Comparison of ENCODE assay signal across 8 cellular contexts in genomic region chr7:26857534-26858228, GRCh38. TPM values are rescaled to one million over a fixed set of nuclear protein-coding genes. Genes with fewer than 3 reads are reported as not detected.
A peak's percentile ranks its signal among the peaks of the same experiment; 100 is the strongest.
DNase-seq lines count a peak whose midpoint lies in the region; ATAC-seq and TF ChIP-seq lines count a peak whose summit lies in the region.

No MANE protein-coding gene starts in this region.

- RAD21 ChIA-PET in HCT116 (lab: Charles Lee; ENCODE audit: low non-redundant PET in 1 of 2, low total read pairs in 2 of 2, uncharacterized antibody in 2 of 2, unreplicated experiment in 2 of 2): no interaction called here

- no peak overlapping the region for H2AFZ ChIP-seq in HCT116 (ENCODE audit: low read depth, low read length, poor library complexity, severe bottlenecking)

- TF ChIP-seq CTCF in AG10803 (conservative IDR thresholded peaks at IDR 0.05; ENCODE audit: low read length) (no peak), HCT116 (IDR thresholded peaks at IDR 0.05 in 2 of 3, conservative IDR thresholded peaks at IDR 0.05 in 1 of 3; ENCODE audit: borderline replicate concordance in 1 of 3, insufficient read depth in 1 of 3, low read depth in 2 of 3, low read length in 2 of 3) (no peak), spleen (IDR thresholded peaks at IDR 0.05 in 8 of 11, conservative IDR thresholded peaks at IDR 0.05 in 3 of 11) (no peak)

- DNase-seq in AG10803 (ENCODE audit: low read depth) (peak; percentile 8), HCT116 (ENCODE audit: low read depth, low spot score) (no peak), spleen (peak; percentile 82), SIG-M5 (lab: John Stamatoyannopoulos, UW) (no peak), DMS53 (lab: John Stamatoyannopoulos, UW) (no peak)

- intact Hi-C loops in HCT116 (cut with micrococcal nuclease): no loop called here
- intact Hi-C loops in spleen (cut with DNase I; ENCODE audit: low total_unique reads): loop anchor here (10.0 kb wide), 1 partner anchor 237 kb away; the partner anchor contains the start of gene HOXA1

- peak overlapping the region; percentile 4; the same call in 1 of the 2 replicates for H3K4me2 ChIP-seq in HCT116 (ENCODE audit: low read length)

- no TSS peak for BruUV-seq in HCT116 (replicated peaks; lab: Mats Ljungman, UMichigan)

- H3K36me3 ChIP-seq in HCT116 (ENCODE audit: control insufficient read depth in 1 of 2, insufficient read depth in 2 of 2, low read length in 2 of 2) (no peaks in the 10 kb centered on the region), iPS-20b (ENCODE audit: insufficient read depth, low read depth, low read length) (no peaks in the 10 kb centered on the region), spleen (peaks cover 0 to 11% (median 3%) of the 10 kb centered on the region in 6 donors)

- TF ChIP-seq RAD21 in HCT116 (IDR thresholded peaks at IDR 0.05; ENCODE audit: low read depth): no peak

- peak overlapping the region; percentile 9; the same call in 1 of the 2 replicates for H3K9ac ChIP-seq in HCT116 (ENCODE audit: low read length)
- no peak overlapping the region for H3K9ac ChIP-seq in iPS-20b (ENCODE audit: low read depth, low read length)

- peak overlapping the region; percentile 28 for H3K4me3 ChIP-seq in AG10803 (ENCODE audit: low read length)
- no peak overlapping the region for H3K4me3 ChIP-seq in HCT116 (replicated peaks in 1 of 2; ENCODE audit: low read depth in 1 of 2, low read length in 2 of 2)
- peak overlapping the region; percentile 61 for H3K4me3 ChIP-seq in iPS-20b (ENCODE audit: low read length)
- H3K4me3 ChIP-seq in spleen: peak overlapping the region in 5 of 8 donors; percentile 2 to 57 (median 12)

- peaks cover 0 to 34% of the 10 kb centered on the region in 2 experiments; a peak in 3 of 4 replicates for H3K4me1 ChIP-seq in HCT116 (ENCODE audit: control insufficient read depth in 1 of 2, insufficient read depth in 2 of 2, low read length in 2 of 2)
- 0 out of 2 replicates have a peak, but pooled peaks cover 2% of the 10 kb centered on the region for H3K4me1 ChIP-seq in iPS-20b (ENCODE audit: insufficient read depth, low read length)
- peaks cover 4 to 96% (median 55%) of the 10 kb centered on the region in 6 donors for H3K4me1 ChIP-seq in spleen

- no peaks in the 10 kb centered on the region for H4K20me1 ChIP-seq in HCT116 (ENCODE audit: insufficient read depth)

- peaks cover 4% of the 10 kb centered on the region; the same call in 1 of the 2 replicates for H3K79me2 ChIP-seq in HCT116 (ENCODE audit: insufficient read depth, low read length)

- WGBS in spleen, 5 donors: 15 to 28% (median 22%) methylated on average over 28 to 29 of the region's 29 CpGs

- ATAC-seq in HCT116 (no peak), SK-N-SH treated with all-trans-retinoic acid at 6 μM for 48 hours (peak; percentile 60), GM19467 (IDR thresholded peaks at IDR 0.05; ENCODE audit: unreplicated experiment) (no peak)

- CTCF ChIA-PET in HCT116 (lab: Charles Lee): no interaction called here

- H3K27me3 ChIP-seq in HCT116 (ENCODE audit: insufficient read depth, low read length) (no peaks in the 10 kb centered on the region), iPS-20b (ENCODE audit: insufficient read depth, low read length) (peaks cover 97% of the 10 kb centered on the region), spleen (replicated peaks in 1 of 7) (no peaks in the 10 kb centered on the region)

- TF ChIP-seq POLR2A in HCT116 (IDR thresholded peaks at IDR 0.05; ENCODE audit: borderline replicate concordance, extremely low read depth, insufficient read depth, insufficient read length) (no peak), spleen (IDR thresholded peaks at IDR 0.05) (no peak)

- H3K9me3 ChIP-seq in HCT116 (ENCODE audit: control insufficient read depth in 1 of 2, insufficient read depth in 1 of 2, low read depth in 1 of 2, low read length in 2 of 2) (no peaks in the 10 kb centered on the region), iPS-20b (ENCODE audit: insufficient read depth, low read depth, low read length) (no peaks in the 10 kb centered on the region), spleen (no peaks in the 10 kb centered on the region)

- POLR2A ChIA-PET in HCT116 (lab: Charles Lee): no interaction called here

- H3K27ac ChIP-seq in HCT116 (ENCODE audit: low read depth, low read length) (no peak overlapping the region), iPS-20b (ENCODE audit: low read length) (no peak overlapping the region), spleen (peak overlapping the region in 7 of 8 donors; percentile 61 to 81 (median 72))

- H3K9me2 ChIP-seq in HCT116 (ENCODE audit: insufficient read depth): no peaks in the 10 kb centered on the region

TF ChIP-seq in HCT116, 20 proteins besides CTCF, POLR2A, EP300 and RAD21:
- TF ChIP-seq CEBPB (IDR thresholded peaks at IDR 0.05; ENCODE audit: low read depth) (no peak), ATF3 (IDR thresholded peaks at IDR 0.05) (no peak), CBX3 (IDR thresholded peaks at IDR 0.05; ENCODE audit: low read depth) (no peak), SP1 (IDR thresholded peaks at IDR 0.05; ENCODE audit: low read depth) (no peak), EGR1 (IDR thresholded peaks at IDR 0.05; ENCODE audit: low read depth) (no peak), JUND (IDR thresholded peaks at IDR 0.05) (no peak), TCF7L2 (IDR thresholded peaks at IDR 0.05; ENCODE audit: borderline replicate concordance, extremely low read depth, insufficient read depth, insufficient read length) (no peak), POLR2AphosphoS5 (IDR thresholded peaks at IDR 0.05; ENCODE audit: low read depth, low read length) (no peak), EZH2 (IDR thresholded peaks at IDR 0.05) (no peak), ZFX (IDR thresholded peaks at IDR 0.05) (no peak)

TF ChIP-seq in SK-N-SH treated with all-trans-retinoic acid at 6 μM for 48 hours, 23 proteins besides CTCF, POLR2A, EP300 and RAD21:
- TF ChIP-seq ZFP30 (CRISPR knock-in tag; IDR thresholded peaks at IDR 0.05) (no peak), BACH2 (CRISPR knock-in tag; IDR thresholded peaks at IDR 0.05; ENCODE audit: borderline replicate concordance) (no peak), ZFP3 (CRISPR knock-in tag; IDR thresholded peaks at IDR 0.05) (no peak), GLIS3 (CRISPR knock-in tag; IDR thresholded peaks at IDR 0.05) (no peak), RARB (CRISPR knock-in tag; IDR thresholded peaks at IDR 0.05) (no peak), ZC3H10 (CRISPR knock-in tag; IDR thresholded peaks at IDR 0.05) (no peak)
- TF ChIP-seq, protein P1, sequence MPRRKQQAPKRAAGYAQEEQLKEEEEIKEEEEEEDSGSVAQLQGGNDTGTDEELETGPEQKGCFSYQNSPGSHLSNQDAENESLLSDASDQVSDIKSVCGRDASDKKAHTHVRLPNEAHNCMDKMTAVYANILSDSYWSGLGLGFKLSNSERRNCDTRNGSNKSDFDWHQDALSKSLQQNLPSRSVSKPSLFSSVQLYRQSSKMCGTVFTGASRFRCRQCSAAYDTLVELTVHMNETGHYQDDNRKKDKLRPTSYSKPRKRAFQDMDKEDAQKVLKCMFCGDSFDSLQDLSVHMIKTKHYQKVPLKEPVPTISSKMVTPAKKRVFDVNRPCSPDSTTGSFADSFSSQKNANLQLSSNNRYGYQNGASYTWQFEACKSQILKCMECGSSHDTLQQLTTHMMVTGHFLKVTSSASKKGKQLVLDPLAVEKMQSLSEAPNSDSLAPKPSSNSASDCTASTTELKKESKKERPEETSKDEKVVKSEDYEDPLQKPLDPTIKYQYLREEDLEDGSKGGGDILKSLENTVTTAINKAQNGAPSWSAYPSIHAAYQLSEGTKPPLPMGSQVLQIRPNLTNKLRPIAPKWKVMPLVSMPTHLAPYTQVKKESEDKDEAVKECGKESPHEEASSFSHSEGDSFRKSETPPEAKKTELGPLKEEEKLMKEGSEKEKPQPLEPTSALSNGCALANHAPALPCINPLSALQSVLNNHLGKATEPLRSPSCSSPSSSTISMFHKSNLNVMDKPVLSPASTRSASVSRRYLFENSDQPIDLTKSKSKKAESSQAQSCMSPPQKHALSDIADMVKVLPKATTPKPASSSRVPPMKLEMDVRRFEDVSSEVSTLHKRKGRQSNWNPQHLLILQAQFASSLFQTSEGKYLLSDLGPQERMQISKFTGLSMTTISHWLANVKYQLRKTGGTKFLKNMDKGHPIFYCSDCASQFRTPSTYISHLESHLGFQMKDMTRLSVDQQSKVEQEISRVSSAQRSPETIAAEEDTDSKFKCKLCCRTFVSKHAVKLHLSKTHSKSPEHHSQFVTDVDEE (CRISPR knock-in tag; IDR thresholded peaks at IDR 0.05): no peak
TF ChIP-seq in SK-N-SH treated with all-trans-retinoic acid at 6 μM for 48 hours: peak in this region for 0.

RNA-seq across cellular contexts. Expression of gene SKAP2, which starts 6.7 kb away (rescaled TPM):
- 30.7 TPM for total RNA-seq in HCT116 (2021; ENCODE audit: unreplicated experiment)
- 8.4 and 10.6 TPM in 2 replicates for polyA plus RNA-seq in HCT116 (2012)
- 10 to 100 TPM; 58.4 to 87.2 (median 65.6) TPM for total RNA-seq in spleen
- 10 to 100 TPM; 14.8 to 29.9 (median 25.2) TPM for polyA plus RNA-seq in spleen

Comparison
In these comparisons a context has a peak if more than half of its experiments do, and no peak if none do; other contexts are left out.
1. DNase-seq: peak in AG10803 (single experiment) and spleen (single experiment); none in HCT116 (single experiment), SIG-M5 (single experiment) and DMS53 (single experiment).
2. H3K4me3 ChIP-seq: peak in AG10803 (single experiment), iPS-20b (single experiment) and spleen (5 of 8); none in HCT116 (0 of 2).
3. H3K27ac ChIP-seq: peak in spleen (7 of 8); none in HCT116 (single experiment) and iPS-20b (single experiment).